Comparison of ENCODE assay signal across 14 cellular contexts in the genomic region with DNA sequence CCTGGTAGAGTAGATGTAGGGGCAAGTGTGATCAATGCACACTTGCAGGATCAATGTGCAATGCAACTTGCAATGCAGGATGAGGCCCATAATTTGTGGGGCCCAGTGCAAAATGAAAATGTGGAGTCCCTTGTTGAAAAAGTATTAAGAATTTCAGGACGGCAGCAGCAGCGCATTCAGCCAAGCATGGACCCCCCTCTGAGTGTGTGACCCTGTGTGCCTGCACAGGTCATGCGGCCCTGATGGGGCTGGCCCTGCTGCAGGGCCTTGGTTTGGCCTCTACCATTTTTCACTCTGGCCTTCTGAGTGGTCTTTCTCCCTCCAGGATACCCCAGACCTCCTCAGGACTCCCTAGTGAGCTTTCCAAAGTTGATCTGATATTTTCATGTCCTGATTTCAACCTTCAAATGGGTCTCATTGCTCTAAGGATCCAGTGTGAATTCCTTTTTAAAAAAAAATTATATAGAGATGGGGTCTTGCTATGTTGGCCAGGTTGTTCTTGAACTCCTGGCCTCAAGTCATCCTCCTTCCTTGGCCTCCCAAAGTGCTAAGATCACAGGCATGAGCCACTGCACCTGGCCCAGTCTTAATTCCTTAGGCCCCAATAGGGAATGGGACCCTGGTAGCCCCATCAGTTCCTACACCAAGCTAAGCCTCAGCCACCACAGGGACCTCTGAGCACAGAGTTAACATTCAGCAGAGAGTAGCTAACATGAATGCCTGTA. TPM values are rescaled to one million over a fixed set of nuclear protein-coding genes. Genes with fewer than 3 reads are reported as not detected.
DNase-seq lines count a peak whose midpoint lies in the region; ATAC-seq, FAIRE-seq and TF ChIP-seq lines count a peak whose summit lies in the region.
"Had no signal": no experiment of that assay in that cellular context is flagged by ENCODE, and none has a peak within 500 bp of the region (broad histone marks: within the 10 kb centered on the region; RNA-seq: fewer than 3 reads in every experiment).

No MANE protein-coding gene starts in this region.

- 100% methylated on average over 3 of the region's 3 CpGs for WGBS in HepG2 (ENCODE audit: low lambda C conversion rate)
- 96% methylated on average over 3 of the region's 3 CpGs for WGBS in right lobe of liver (ENCODE audit: insufficient coverage, low coverage, low lambda C conversion rate, missing lambda C conversion rate)
- 81 to 87% (median 82%) methylated on average over 3 of the region's 3 CpGs for WGBS in adrenal gland, 4 donors

- H3K27me3 Mint-ChIP-seq in natural killer cell treated with Interleukin-12 subunit alpha and Interleukin-12 subunit beta and Interleukin-15 and Interleukin-18, amount 100 ng/mL, for 72 hours, result no peaks in the 10 kb centered on the region

- H3K9me3 Mint-ChIP-seq in natural killer cell treated with Interleukin-12 subunit alpha and Interleukin-12 subunit beta and Interleukin-15 and Interleukin-18, amount 100 ng/mL, for 72 hours, result no peaks in the 10 kb centered on the region

- CTCF ChIA-PET in HepG2 (lab: Yijun Ruan, JAX; ENCODE audit: low intra/inter-chr PET ratio, low total read pairs), result no interaction called here

- DNase-seq in HepG2 (ENCODE audit: low spot score) (no peak), right lobe of liver (no peak), adrenal gland (peak in 1 of 7 donors; percentile 4), vagina (ENCODE audit: extremely low spot score in 2 of 2) (no peak), NCI-H1436 (lab: John Stamatoyannopoulos, UW) (no peak)
- DNase-seq in natural killer cell treated with Interleukin-12 subunit alpha and Interleukin-12 subunit beta and Interleukin-15 and Interleukin-18, amount 100 ng/mL, for 72 hours (ENCODE audit: low spot score), result no peak
- DNase-seq: activated CD4-positive, alpha-beta T cell treated with anti-CD3 and anti-CD28 coated beads for 1 hour; IMR-90; kidney glomerular epithelial cell; NCI-H226 had no signal

- no peak for TF ChIP-seq POLR2A in HepG2 (IDR thresholded peaks at IDR 0.05; ENCODE audit: insufficient read depth in 1 of 2, low read depth in 2 of 2, low read length in 2 of 2)
- TF ChIP-seq POLR2A in right lobe of liver (IDR thresholded peaks at IDR 0.05), result no peak
- TF ChIP-seq POLR2A in adrenal gland (IDR thresholded peaks at IDR 0.05), result no peak
- TF ChIP-seq POLR2A in vagina (IDR thresholded peaks at IDR 0.05), result no peak

- FAIRE-seq in HepG2 (lab: Jason Lieb, UNC), result no peak

- peaks cover 30 to 36% of the 10 kb centered on the region in 2 donors for H3K4me1 Mint-ChIP-seq in natural killer cell treated with Interleukin-12 subunit alpha and Interleukin-12 subunit beta and Interleukin-15 and Interleukin-18, amount 100 ng/mL, for 72 hours (ENCODE audit: low read depth in 2 of 2)

- H3K27ac Mint-ChIP-seq in natural killer cell treated with Interleukin-12 subunit alpha and Interleukin-12 subunit beta and Interleukin-15 and Interleukin-18, amount 100 ng/mL, for 72 hours, result peak overlapping the region; percentile 90 to 91

- intact Hi-C loops in HepG2 (cut with micrococcal nuclease; ENCODE audit: unreplicated experiment) (no loop called here), right lobe of liver (cut with DNase I) (loop anchor here in 1 of 2 donors (10.0 kb wide), 1 partner anchor 54 kb away; no protein-coding TSS in a partner anchor), adrenal gland (cut with DNase I) (no loop called here), vagina (cut with DNase I) (no loop called here)

- H3K4me3 ChIP-seq in HepG2 (replicated peaks in 1 of 3; ENCODE audit: insufficient read depth in 1 of 3, low read depth in 2 of 3, low read length in 3 of 3) (no peak overlapping the region), right lobe of liver (no peak overlapping the region), adrenal gland (no peak overlapping the region), vagina (no peak overlapping the region)
- H3K4me3 ChIP-seq: coronary artery had no signal

- no peak overlapping the region for H3K4me2 ChIP-seq in HepG2 (ENCODE audit: low read depth, low read length)

- H3K27ac ChIP-seq in HepG2 (ENCODE audit: extremely low read length, insufficient read depth, low read length) (no peak overlapping the region), right lobe of liver (peak overlapping the region in 1 of 3 donors; percentile 92), adrenal gland (peak overlapping the region in 4 of 5 donors; percentile 54 to 93 (median 92)), vagina (peak overlapping the region; percentile 44)

- H3K9ac ChIP-seq in HepG2 (ENCODE audit: insufficient read depth, low read depth, low read length), result no peak overlapping the region

- POLR2A ChIA-PET in HepG2 (lab: Yijun Ruan, JAX), result interaction anchor here (1.2 to 1.6 kb wide), 2 partner anchors 12 to 14 kb away, joined by 5 to 7 read pairs; no protein-coding TSS in a partner anchor

- no peak for TF ChIP-seq RAD21 in HepG2 (CRISPR knock-in tag; IDR thresholded peaks at IDR 0.05)

- in situ Hi-C loops in HepG2 (cut with HindIII; ENCODE audit: extremely low pct_ligation_motif_present, low pct_unique_long_range_greater_than_20kb), result no loop called here

- H3K36me3 ChIP-seq in HepG2 (replicated peaks in 1 of 2; ENCODE audit: control insufficient read depth in 1 of 2, insufficient read depth in 2 of 2, low read length in 2 of 2) (peaks cover 2 to 14% of the 10 kb centered on the region in 2 experiments), right lobe of liver (no peaks in the 10 kb centered on the region), adrenal gland (replicated peaks in 1 of 2) (no peaks in the 10 kb centered on the region), vagina (no peaks in the 10 kb centered on the region)

- H4K20me1 ChIP-seq in HepG2 (ENCODE audit: insufficient read depth, low read length), result peaks cover 17% of the 10 kb centered on the region; the same call in 1 of the 2 replicates

- no peaks in the 10 kb centered on the region for H3K36me3 Mint-ChIP-seq in natural killer cell treated with Interleukin-12 subunit alpha and Interleukin-12 subunit beta and Interleukin-15 and Interleukin-18, amount 100 ng/mL, for 72 hours

- peak overlapping the region; percentile 73 for H3K4me3 Mint-ChIP-seq in natural killer cell treated with Interleukin-12 subunit alpha and Interleukin-12 subunit beta and Interleukin-15 and Interleukin-18, amount 100 ng/mL, for 72 hours

- BruUV-seq in HepG2 (replicated peaks; lab: Mats Ljungman, UMichigan), result no TSS peak

- peaks cover 78% of the 10 kb centered on the region for H3K79me2 ChIP-seq in HepG2 (ENCODE audit: insufficient read depth, low read length)

- H3K9me3 ChIP-seq in HepG2 (ENCODE audit: low read length) (no peaks in the 10 kb centered on the region), right lobe of liver (no peaks in the 10 kb centered on the region), adrenal gland (replicated peaks in 1 of 3) (no peaks in the 10 kb centered on the region), vagina (no peaks in the 10 kb centered on the region)

- H3K4me1 ChIP-seq in HepG2 (ENCODE audit: insufficient read depth, low read length) (peaks cover 45% of the 10 kb centered on the region), right lobe of liver (peaks cover 0 to 34% (median 7%) of the 10 kb centered on the region in 4 donors), adrenal gland (replicated peaks in 1 of 2) (peaks cover 62 to 66% of the 10 kb centered on the region in 2 donors), vagina (peaks cover 61% of the 10 kb centered on the region)

- no peak for TF ChIP-seq CTCF in HepG2 (CRISPR knock-in tag; IDR thresholded peaks at IDR 0.05)
- no peak for TF ChIP-seq CTCF in right lobe of liver (IDR thresholded peaks at IDR 0.05)
- TF ChIP-seq CTCF in adrenal gland (IDR thresholded peaks at IDR 0.05), result no peak
- no peak for TF ChIP-seq CTCF in vagina (IDR thresholded peaks at IDR 0.05)

- no peak overlapping the region for H2AFZ ChIP-seq in HepG2 (ENCODE audit: low read length)

- TF ChIP-seq EP300 in HepG2 (IDR thresholded peaks at IDR 0.05; ENCODE audit: low read depth in 2 of 2, low read length in 2 of 2) (no peak), HepG2 (CRISPR knock-in tag; IDR thresholded peaks at IDR 0.05; ENCODE audit: borderline replicate concordance) (no peak)

- H3K27me3 ChIP-seq in HepG2 (ENCODE audit: control insufficient read depth in 1 of 2, insufficient read depth in 2 of 2, low read length in 2 of 2) (no peaks in the 10 kb centered on the region; a peak in 1 of 5 replicates), right lobe of liver (no peaks in the 10 kb centered on the region), adrenal gland (no peaks in the 10 kb centered on the region), vagina (no peaks in the 10 kb centered on the region)

- ATAC-seq in HepG2 (no peak), right lobe of liver (no peak), GM21786 (IDR thresholded peaks at IDR 0.05; ENCODE audit: unreplicated experiment) (no peak), HG02870 (IDR thresholded peaks at IDR 0.05; ENCODE audit: unreplicated experiment) (no peak)
- no peak for ATAC-seq in natural killer cell treated with Interleukin-12 subunit alpha and Interleukin-12 subunit beta and Interleukin-15 and Interleukin-18, amount 100 ng/mL, for 72 hours
- ATAC-seq: Right ventricle myocardium inferior had no signal

RNA-seq across cellular contexts. Expression of a gene that starts 4.3 kb away (rescaled TPM):
- total RNA-seq in HepG2 (2016; rRNA removed; fragmentation: Illumina TruSeq; extraction: Trizol), result 56.6 and 78.5 TPM in 2 replicates
- total RNA-seq in HepG2 (2016; cell fraction: cytosol; rRNA removed; fragmentation: Illumina TruSeq; extraction: Trizol; ENCODE audit: low read depth), result 56.7 and 59.9 TPM in 2 replicates
- total RNA-seq in HepG2 (2016; cell fraction: insoluble cytoplasmic fraction; rRNA removed; fragmentation: Illumina TruSeq; extraction: Trizol), result 51.2 and 75.8 TPM in 2 replicates
- 144 and 156 TPM in 2 replicates for total RNA-seq in HepG2 (2016; cell fraction: membrane; rRNA removed; fragmentation: Illumina TruSeq; extraction: Trizol)
- total RNA-seq in HepG2 (2016; cell fraction: nucleus; rRNA removed; fragmentation: Illumina TruSeq; extraction: Trizol), result 57.0 and 67.0 TPM in 2 replicates
- 184 and 205 TPM in 2 replicates for polyA plus RNA-seq in HepG2 (2011; rRNA removed)
- 216 and 224 TPM in 2 replicates for polyA plus RNA-seq in HepG2 (2011; cell fraction: cytosol; rRNA removed)
- polyA plus RNA-seq in HepG2 (2011; cell fraction: nucleus; rRNA removed), result 121 and 137 TPM in 2 replicates
- polyA plus RNA-seq in HepG2 (2012), result 145 and 175 TPM in 2 replicates
- 87.6 and 105 TPM in 2 replicates for polyA plus RNA-seq in HepG2 (2016; cell fraction: cytosol; fragmentation: Illumina TruSeq; extraction: Trizol; ENCODE audit: low read depth)
- 71.8 and 81.7 TPM in 2 replicates for polyA plus RNA-seq in HepG2 (2016; cell fraction: insoluble cytoplasmic fraction; fragmentation: Illumina TruSeq; extraction: Trizol; ENCODE audit: low read depth)
- 183 and 185 TPM in 2 replicates for polyA plus RNA-seq in HepG2 (2016; cell fraction: membrane; fragmentation: Illumina TruSeq; extraction: Trizol; ENCODE audit: low read depth)
- 94.6 and 95.4 TPM in 2 replicates for polyA plus RNA-seq in HepG2 (2016; cell fraction: nucleus; fragmentation: Illumina TruSeq; extraction: Trizol; ENCODE audit: insufficient read depth, low read depth)
- 179 and 302 TPM in 2 replicates for polyA minus RNA-seq in HepG2 (2011; rRNA and poly(A)+ RNA removed; ENCODE audit: low replicate concordance)
- polyA minus RNA-seq in HepG2 (2011; cell fraction: cytosol; rRNA and poly(A)+ RNA removed), result 60.3 and 74.0 TPM in 2 replicates
- polyA minus RNA-seq in HepG2 (2011; cell fraction: nucleus; rRNA and poly(A)+ RNA removed), result 85.1 and 89.6 TPM in 2 replicates
- total RNA-seq in right lobe of liver, result 100 to 1,000 TPM; 103 to 264 (median 154) TPM
- total RNA-seq in adrenal gland, result 100 to 1,000 TPM; 108 to 410 (median 254) TPM
- polyA plus RNA-seq in adrenal gland, result 100 to 1,000 TPM in 2 of 3 donors, 10 to 100 TPM in 1; 71.9 to 450 (median 103) TPM
- 10 to 100 TPM; 50.8 to 51.4 TPM for total RNA-seq in natural killer cell treated with Interleukin-12 subunit alpha and Interleukin-12 subunit beta and Interleukin-15 and Interleukin-18, amount 100 ng/mL, for 72 hours
- 97.2 TPM for total RNA-seq in vagina
